ENCODE assay signal across 12 cellular contexts in genomic region chr5:111074244-111074643, GRCh38. TPM values are rescaled to one million over a fixed set of nuclear protein-coding genes. Genes with fewer than 3 reads are reported as not detected.
A peak's percentile ranks its signal among the peaks of the same experiment; 100 is the strongest.
DNase-seq lines count a peak whose midpoint lies in the region; ATAC-seq and TF ChIP-seq lines count a peak whose summit lies in the region.
"Had no signal": no experiment of that assay in that cellular context is flagged by ENCODE, and none has a peak within 500 bp of the region (broad histone marks: within the 10 kb centered on the region; RNA-seq: fewer than 3 reads in every experiment).

No MANE protein-coding gene starts in this region.

- H3K27ac ChIP-seq in SJCRH30 (no peak overlapping the region), endodermal cell (ENCODE audit: low read depth, low read length) (no peak overlapping the region), osteoblast (ENCODE audit: low read depth, low read length) (no peak overlapping the region)

- H3K4me1 ChIP-seq in ES-I3 (ENCODE audit: insufficient read depth, low read length) (peaks cover 5% of the 10 kb centered on the region; the same call in 1 of the 2 replicates), SJCRH30 (0 out of 2 replicates have a peak, but pooled peaks cover 4% of the 10 kb centered on the region), endodermal cell (ENCODE audit: control insufficient read depth, insufficient read depth, low read length) (peaks cover 6% of the 10 kb centered on the region), osteoblast (ENCODE audit: insufficient read depth, low read length) (peaks cover 26% of the 10 kb centered on the region)

- peak overlapping the region; percentile 88 for H3K4me2 ChIP-seq in osteoblast (ENCODE audit: insufficient read depth, low read length)

- no peaks in the 10 kb centered on the region for H4K20me1 ChIP-seq in osteoblast (ENCODE audit: insufficient read depth, low read length)

- ATAC-seq in GM18502 (IDR thresholded peaks at IDR 0.05; ENCODE audit: poor library complexity, unreplicated experiment) = no peak

- H3K27me3 Mint-ChIP-seq in endodermal cell (ENCODE audit: insufficient read depth) = peaks cover 69% of the 10 kb centered on the region

- no peaks in the 10 kb centered on the region for H3K79me2 ChIP-seq in osteoblast (ENCODE audit: insufficient read depth, low read length)

- H3K27me3 ChIP-seq in SJCRH30 (no peaks in the 10 kb centered on the region), endodermal cell (ENCODE audit: control insufficient read depth, insufficient read depth, low read length, poor library complexity, severe bottlenecking) (peaks cover 69% of the 10 kb centered on the region), osteoblast (ENCODE audit: insufficient read depth, low read length) (peaks cover 26% of the 10 kb centered on the region)

- H3K4me1 Mint-ChIP-seq in endodermal cell = peaks cover 6% of the 10 kb centered on the region

- no peak overlapping the region for H3K27ac Mint-ChIP-seq in endodermal cell

- H3K36me3 Mint-ChIP-seq in endodermal cell (ENCODE audit: low read depth) = no peaks in the 10 kb centered on the region

- H3K36me3 ChIP-seq in ES-I3 (ENCODE audit: insufficient read depth, low read length) (no peaks in the 10 kb centered on the region), SJCRH30 (no peaks in the 10 kb centered on the region), endodermal cell (ENCODE audit: control insufficient read depth, insufficient read depth, low read length) (no peaks in the 10 kb centered on the region), osteoblast (ENCODE audit: insufficient read depth, low read length) (no peaks in the 10 kb centered on the region)

- 85 to 88% methylated on average over 1 to 2 of the region's 2 CpGs for WGBS in endodermal cell (ENCODE audit: insufficient coverage in 1 of 2, insufficient read length in 1 of 2), 2 experiments

- no peak for TF ChIP-seq CTCF in endodermal cell (conservative IDR thresholded peaks at IDR 0.05)
- TF ChIP-seq CTCF in osteoblast (IDR thresholded peaks at IDR 0.05; ENCODE audit: extremely low read depth, low read depth, low read length) = no peak

- H3K4me3 ChIP-seq in SJCRH30 = peak overlapping the region; percentile 55; the same call in 1 of the 2 replicates
- peak overlapping the region; percentile 90 for H3K4me3 ChIP-seq in endodermal cell (ENCODE audit: low read length)
- H3K4me3 ChIP-seq in osteoblast (ENCODE audit: insufficient read depth, low read length) = peak overlapping the region; percentile 74

- no peaks in the 10 kb centered on the region; the same call in 1 of the 2 replicates for H3K9me3 ChIP-seq in ES-I3 (ENCODE audit: control insufficient read depth, insufficient read depth, low read length)
- H3K9me3 ChIP-seq in SJCRH30 (replicated peaks) = no peaks in the 10 kb centered on the region
- H3K9me3 ChIP-seq in endodermal cell (ENCODE audit: control insufficient read depth, low read length) = no peaks in the 10 kb centered on the region
- H3K9me3 ChIP-seq in osteoblast (ENCODE audit: low read depth, low read length) = no peaks in the 10 kb centered on the region

- DNase-seq in SJCRH30 = no peak
- DNase-seq in endodermal cell = no peak
- peak; percentile 60 for DNase-seq in osteoblast (ENCODE audit: insufficient read length, low spot score, missing footprints)
- no peak for DNase-seq in NCI-H2171 (lab: John Stamatoyannopoulos, UW)
- DNase-seq in DMS114 treated with DMSO at 0.1 percent for 48 hours (lab: John Stamatoyannopoulos, UW; ENCODE audit: unreplicated experiment) = no peak
- DNase-seq: activated CD4-positive, CD25-positive, alpha-beta regulatory T cell; aorta; DND-41; NCI-H187; stimulated activated CD4-positive, alpha-beta T cell treated with anti-CD3 and anti-CD28 coated beads, Interleukin-4, amount 100 ng/mL, for 24 hours had no signal

- H2AFZ ChIP-seq in osteoblast (ENCODE audit: low read length) = no peak overlapping the region

- H3K9me3 Mint-ChIP-seq in endodermal cell = no peaks in the 10 kb centered on the region

- peak overlapping the region; percentile 73 for H3K4me3 Mint-ChIP-seq in endodermal cell

- peak overlapping the region; percentile 48; the same call in 1 of the 2 replicates for H3K9ac ChIP-seq in ES-I3 (ENCODE audit: low read depth, low read length)
- H3K9ac ChIP-seq in endodermal cell (ENCODE audit: extremely low read depth, low read length, poor library complexity, severe bottlenecking) = no peak overlapping the region

RNA-seq across cellular contexts. Expression of gene TSLP, which starts 2.7 kb away (rescaled TPM):
- total RNA-seq in SJCRH30 (2014; rRNA removed; shearing (Covaris generic)) = 0.43 and 0.69 TPM in 2 replicates
- total RNA-seq in endodermal cell (under 1 TPM; 0.51 to 0.53 TPM), osteoblast (0.88 and 1.1 TPM in 2 replicates)
- polyA plus RNA-seq in endodermal cell (2013, experiment 1 of 2) = 0.21 TPM
- polyA plus RNA-seq in endodermal cell (2013, experiment 2 of 2) = not detected

RNA-seq across cellular contexts. Expression of gene WDR36, which starts 17.9 kb away (rescaled TPM):
- total RNA-seq in SJCRH30 (2014; rRNA removed; shearing (Covaris generic)) = 58.6 and 62.9 TPM in 2 replicates
- total RNA-seq in endodermal cell = 10 to 100 TPM; 28.5 to 32.0 TPM
- 19.9 TPM for polyA plus RNA-seq in endodermal cell (2013, experiment 1 of 2)
- polyA plus RNA-seq in endodermal cell (2013, experiment 2 of 2) = 18.6 TPM
- total RNA-seq in osteoblast = 44.5 and 44.8 TPM in 2 replicates
